ENCODE assay signal across 8 cellular contexts in the genomic region with DNA sequence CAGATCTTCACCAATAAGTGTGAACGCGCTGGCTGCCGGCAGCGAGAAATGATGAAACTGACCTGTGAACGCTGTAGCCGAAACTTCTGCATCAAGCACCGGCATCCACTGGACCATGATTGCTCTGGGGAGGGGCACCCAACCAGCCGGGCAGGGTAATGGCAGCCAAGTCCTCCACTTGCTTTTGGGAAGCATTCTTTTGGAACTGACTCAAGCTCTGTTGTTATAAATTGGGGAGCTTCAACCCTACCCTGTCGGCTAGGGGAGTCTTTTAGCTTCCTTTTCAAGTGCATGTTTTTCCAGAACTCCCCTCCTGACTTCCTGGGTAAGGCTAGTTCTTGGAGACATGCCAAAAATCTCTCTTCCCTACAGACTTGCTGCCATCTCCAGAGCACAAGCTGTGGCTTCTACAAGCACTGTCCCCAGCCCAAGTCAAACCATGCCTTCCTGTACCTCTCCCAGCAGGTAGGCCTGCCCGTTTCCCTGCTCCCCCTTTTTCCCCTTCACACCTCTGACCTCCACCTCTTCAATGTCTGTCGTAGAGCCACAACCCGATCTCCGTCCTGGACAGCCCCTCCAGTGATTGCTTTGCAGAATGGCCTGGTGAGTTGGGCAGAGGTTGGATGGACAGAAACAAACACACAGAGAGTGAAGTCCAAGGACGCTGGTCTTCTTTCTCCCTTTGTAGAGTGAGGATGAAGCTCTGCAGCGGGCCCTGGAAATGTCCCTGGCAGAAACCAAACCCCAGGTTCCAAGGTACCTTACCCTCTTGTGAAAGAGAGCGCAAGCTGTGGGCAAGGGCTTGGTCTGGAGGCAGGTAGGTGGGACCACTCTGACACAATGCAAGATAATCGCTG. TPM values are rescaled to one million over a fixed set of nuclear protein-coding genes. Genes with fewer than 3 reads are reported as not detected.
DNase-seq lines count a peak whose midpoint lies in the region; ATAC-seq and TF ChIP-seq lines count a peak whose summit lies in the region.

No MANE protein-coding gene starts in this region.

- H3K27ac ChIP-seq in testis = peak overlapping the region; percentile 97

- POLR2A ChIA-PET in activated CD4-positive, alpha-beta T cell treated with anti-CD3 and anti-CD28 coated beads, Interleukin-2, amount 10 ng/mL, durations not matched to agents 7 days and 5 days (lab: Charles Lee) = interaction anchor here (0.6 kb wide), 1 partner anchor 15 kb away, joined by 7 read pairs; no protein-coding TSS in a partner anchor
- POLR2A ChIA-PET in activated B cell treated with CpG ODN at 0.5 μM for 24 hours (lab: Charles Lee) = interaction anchor here (0.6 to 5.3 kb wide), 10 partner anchors 11 to 71 kb away, joined by 3 to 98 read pairs (median 16); partner anchors contain the start of genes ABCB6, ANKZF1, ATG9A and CNPPD1

- TF ChIP-seq CTCF in activated B cell treated with CpG ODN at 0.5 μM for 24 hours (IDR thresholded peaks at IDR 0.05) = no peak
- TF ChIP-seq CTCF in testis (IDR thresholded peaks at IDR 0.05) = no peak

- no peaks in the 10 kb centered on the region for H3K36me3 ChIP-seq in testis (ENCODE audit: low read depth, missing control alignments)

- WGBS in testis, 2 donors = 51 to 62% methylated on average over 17 of the region's 17 CpGs

- H3K27me3 Mint-ChIP-seq in activated CD4-positive, alpha-beta T cell treated with anti-CD3 and anti-CD28 coated beads, Interleukin-2, amount 10 ng/mL, durations not matched to agents 7 days and 5 days = no peaks in the 10 kb centered on the region
- H3K27me3 Mint-ChIP-seq in activated B cell treated with CpG ODN at 0.5 μM for 24 hours = no peaks in the 10 kb centered on the region

- H3K4me1 ChIP-seq in testis = peaks cover 18% of the 10 kb centered on the region

- no peak overlapping the region for H3K4me3 ChIP-seq in testis

- H3K36me3 Mint-ChIP-seq in activated CD4-positive, alpha-beta T cell treated with anti-CD3 and anti-CD28 coated beads, Interleukin-2, amount 10 ng/mL, durations not matched to agents 7 days and 5 days (ENCODE audit: low read depth) = peaks cover 20% of the 10 kb centered on the region
- peaks cover 22% of the 10 kb centered on the region for H3K36me3 Mint-ChIP-seq in activated B cell treated with CpG ODN at 0.5 μM for 24 hours (ENCODE audit: low read depth)

- peak overlapping the region; percentile 80 for H3K4me3 Mint-ChIP-seq in activated CD4-positive, alpha-beta T cell treated with anti-CD3 and anti-CD28 coated beads, Interleukin-2, amount 10 ng/mL, durations not matched to agents 7 days and 5 days
- H3K4me3 Mint-ChIP-seq in activated B cell treated with CpG ODN at 0.5 μM for 24 hours = peak overlapping the region; percentile 24

- ATAC-seq in activated B cell treated with CpG ODN at 0.5 μM for 24 hours (ENCODE audit: low read depth) = no peak
- no peak for ATAC-seq in HG03159 (IDR thresholded peaks at IDR 0.05; ENCODE audit: unreplicated experiment)
- no peak for ATAC-seq in HG03025 (IDR thresholded peaks at IDR 0.05; ENCODE audit: low FRiP score, unreplicated experiment)

- no peak for TF ChIP-seq POLR2A in testis (IDR thresholded peaks at IDR 0.05)

- H3K27me3 ChIP-seq in testis = no peaks in the 10 kb centered on the region

- H3K9me3 ChIP-seq in testis = no peaks in the 10 kb centered on the region

- H3K4me1 Mint-ChIP-seq in activated CD4-positive, alpha-beta T cell treated with anti-CD3 and anti-CD28 coated beads, Interleukin-2, amount 10 ng/mL, durations not matched to agents 7 days and 5 days = peaks cover 58% of the 10 kb centered on the region
- H3K4me1 Mint-ChIP-seq in activated B cell treated with CpG ODN at 0.5 μM for 24 hours = peaks cover 28% of the 10 kb centered on the region

- CTCF ChIA-PET in activated CD4-positive, alpha-beta T cell treated with anti-CD3 and anti-CD28 coated beads, Interleukin-2, amount 10 ng/mL, durations not matched to agents 7 days and 5 days (lab: Charles Lee) = interaction anchor here (0.8 to 2.0 kb wide), 11 partner anchors 9 to 312 kb away, joined by 3 to 6 read pairs (median 4); partner anchors contain the start of genes CNPPD1 and TUBA4B
- CTCF ChIA-PET in activated B cell treated with CpG ODN at 0.5 μM for 24 hours (lab: Charles Lee) = interaction anchor here (1.1 to 2.5 kb wide), 3 partner anchors 9 to 87 kb away, joined by 5 to 8 read pairs (median 6); no protein-coding TSS in a partner anchor

- DNase-seq in activated CD4-positive, alpha-beta T cell treated with anti-CD3 and anti-CD28 coated beads, Interleukin-2, amount 10 ng/mL, durations not matched to agents 7 days and 5 days = no peak
- DNase-seq in activated CD4-positive, alpha-beta T cell treated with anti-CD3 and anti-CD28 coated beads, Interleukin-2, amount 50 U/mL, for 1 hour = no peak
- no peak for DNase-seq in activated B cell treated with CpG ODN at 0.5 μM for 24 hours
- peak; percentile 83 for DNase-seq in hepatic stellate cell (ENCODE audit: low spot score)
- DNase-seq in testis = no peak
- DNase-seq in COR-L47 (lab: John Stamatoyannopoulos, UW) = no peak

- H3K27ac Mint-ChIP-seq in activated CD4-positive, alpha-beta T cell treated with anti-CD3 and anti-CD28 coated beads, Interleukin-2, amount 10 ng/mL, durations not matched to agents 7 days and 5 days = peak overlapping the region; percentile 95
- peak overlapping the region; percentile 36 for H3K27ac Mint-ChIP-seq in activated B cell treated with CpG ODN at 0.5 μM for 24 hours

- H3K9me3 Mint-ChIP-seq in activated CD4-positive, alpha-beta T cell treated with anti-CD3 and anti-CD28 coated beads, Interleukin-2, amount 10 ng/mL, durations not matched to agents 7 days and 5 days = peaks cover 3% of the 10 kb centered on the region
- no peaks in the 10 kb centered on the region for H3K9me3 Mint-ChIP-seq in activated B cell treated with CpG ODN at 0.5 μM for 24 hours

- intact Hi-C loops in activated B cell treated with CpG ODN at 0.5 μM for 24 hours (cut with micrococcal nuclease) (loop anchor here (2.0 kb wide), 5 partner anchors 37 to 639 kb away; partner anchors contain the start of genes CNOT9, GLB1L, STK16 and TTLL4), testis (cut with DNase I; ENCODE audit: low total_unique reads) (no loop called here)

RNA-seq across cellular contexts. Expression of gene ZFAND2B, which starts 1.5 kb away (rescaled TPM):
- 10 to 100 TPM; 49.1 to 60.2 TPM for total RNA-seq in activated CD4-positive, alpha-beta T cell treated with anti-CD3 and anti-CD28 coated beads, Interleukin-2, amount 10 ng/mL, durations not matched to agents 7 days and 5 days
- 39.9 and 47.2 TPM in 2 replicates for total RNA-seq in activated B cell treated with CpG ODN at 0.5 μM for 24 hours
- 10 to 100 TPM; 34.3 to 41.3 TPM for total RNA-seq in testis
- 27.0 TPM for polyA plus RNA-seq in testis (ENCODE audit: insufficient read depth, low read depth, low replicate concordance)

RNA-seq across cellular contexts. Expression of gene ABCB6, which starts 10.6 kb away (rescaled TPM):
- 10 to 100 TPM; 10.0 to 10.3 TPM for total RNA-seq in activated CD4-positive, alpha-beta T cell treated with anti-CD3 and anti-CD28 coated beads, Interleukin-2, amount 10 ng/mL, durations not matched to agents 7 days and 5 days
- 12.1 and 16.6 TPM in 2 replicates for total RNA-seq in activated B cell treated with CpG ODN at 0.5 μM for 24 hours
- total RNA-seq in testis = 10 to 100 TPM; 43.8 to 47.0 TPM
- 94.8 TPM for polyA plus RNA-seq in testis (ENCODE audit: insufficient read depth, low read depth, low replicate concordance)

RNA-seq across cellular contexts. Expression of gene ATG9A, which starts 21.3 kb away (rescaled TPM):
- total RNA-seq in activated CD4-positive, alpha-beta T cell treated with anti-CD3 and anti-CD28 coated beads, Interleukin-2, amount 10 ng/mL, durations not matched to agents 7 days and 5 days = 10 to 100 TPM; 48.5 to 52.9 TPM
- total RNA-seq in activated B cell treated with CpG ODN at 0.5 μM for 24 hours (28.3 and 38.3 TPM in 2 replicates), testis (100 to 1,000 TPM; 115 to 125 TPM)
- 207 TPM for polyA plus RNA-seq in testis (ENCODE audit: insufficient read depth, low read depth, low replicate concordance)

RNA-seq across cellular contexts. Expression of gene ANKZF1, which starts 21.5 kb away (rescaled TPM):
- total RNA-seq in activated CD4-positive, alpha-beta T cell treated with anti-CD3 and anti-CD28 coated beads, Interleukin-2, amount 10 ng/mL, durations not matched to agents 7 days and 5 days = 100 to 1,000 TPM in 1 of 2 experiments, 10 to 100 TPM in 1; 92.0 to 100 TPM
- 96.0 and 105 TPM in 2 replicates for total RNA-seq in activated B cell treated with CpG ODN at 0.5 μM for 24 hours
- 10 to 100 TPM; 50.9 to 56.4 TPM for total RNA-seq in testis
- 27.9 TPM for polyA plus RNA-seq in testis (ENCODE audit: insufficient read depth, low read depth, low replicate concordance)

RNA-seq across cellular contexts. Expression of gene RETREG2, which starts 30.0 kb away (rescaled TPM):
- total RNA-seq in activated CD4-positive, alpha-beta T cell treated with anti-CD3 and anti-CD28 coated beads, Interleukin-2, amount 10 ng/mL, durations not matched to agents 7 days and 5 days = 100 to 1,000 TPM in 1 of 2 experiments, 10 to 100 TPM in 1; 95.1 to 102 TPM
- total RNA-seq in activated B cell treated with CpG ODN at 0.5 μM for 24 hours (60.5 and 78.6 TPM in 2 replicates), testis (100 to 1,000 TPM; 135 to 138 TPM)
- polyA plus RNA-seq in testis (ENCODE audit: insufficient read depth, low read depth, low replicate concordance) = 441 TPM
